In the genomic region with DNA sequence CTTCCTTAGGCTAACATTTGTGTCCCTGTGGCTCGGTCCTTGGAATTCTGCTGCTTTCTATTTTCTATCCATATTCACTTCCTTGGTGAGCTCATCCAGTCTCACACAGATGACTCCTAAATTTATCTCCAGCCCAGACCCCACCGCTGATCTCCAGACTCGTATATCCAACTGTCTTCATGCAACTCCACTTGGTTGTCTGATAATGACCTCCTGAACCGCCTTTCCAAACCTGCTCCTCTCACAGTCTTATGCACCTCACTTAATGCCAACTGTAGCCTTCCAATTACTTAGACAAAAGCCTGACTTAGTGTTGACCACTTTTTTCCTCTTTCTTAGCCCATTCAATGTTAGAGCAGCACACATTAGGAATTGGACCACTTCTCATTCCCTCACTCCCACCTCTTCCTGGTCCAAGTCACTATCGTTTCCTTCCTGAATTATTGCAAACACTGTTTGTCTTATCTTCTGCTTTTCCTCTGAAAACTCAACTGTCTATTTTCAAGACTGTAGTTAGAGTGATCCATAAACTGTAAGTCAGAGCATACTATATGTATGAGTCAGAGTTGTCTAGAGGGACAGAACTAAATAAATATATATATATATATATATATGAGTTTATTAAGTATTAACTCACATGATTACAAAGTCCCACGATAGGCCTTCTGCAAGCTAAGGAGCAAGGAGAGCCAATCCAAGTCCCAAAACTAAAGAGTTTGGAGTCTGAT, we compare ENCODE assay signal across 16 cellular contexts.
"Had no signal": no experiment of that assay in that cellular context is flagged by ENCODE, and none has a peak within 500 bp of the region (broad histone marks: within the 10 kb centered on the region; RNA-seq: fewer than 3 reads in every experiment).

No MANE protein-coding gene starts in this region.

- DNase-seq: activated CD4-positive, alpha-beta T cell treated with anti-CD3 and anti-CD28 coated beads, Interleukin-2, amount 50 U/mL, for 4 hours; activated CD8-positive, alpha-beta memory T cell treated with anti-CD3 and anti-CD28 coated beads, Interleukin-2, amount 10 ng/mL, durations not matched to agents 7 days and 5 days; activated effector memory CD4-positive, alpha-beta T cell treated with Interleukin-2 at 50 U/mL for 16 hours; activated T-cell treated with anti-CD3 and anti-CD28 coated beads, Interleukin-2, amount 50 U/mL, for 24 hours; aorta; cortex of kidney; effector memory CD4-positive, alpha-beta T cell; mucosa of descending colon; psoas muscle; stimulated activated CD4-positive, alpha-beta T cell treated with anti-CD3 and anti-CD28 coated beads, Interleukin-4, amount 100 ng/mL, for 1 hour; stimulated activated CD8-positive, alpha-beta memory T cell treated with anti-CD3 and anti-CD28 coated beads, Interleukin-4, amount 100 ng/mL, for 48 hours had no signal

- H3K4me3 ChIP-seq: lung, mucosa of descending colon, psoas muscle, thoracic aorta had no signal

- H3K9me3 Mint-ChIP-seq: activated T-cell treated with anti-CD3 and anti-CD28 coated beads, Interleukin-2, amount 50 U/mL, for 24 hours; natural killer cell treated with Interleukin-12 subunit alpha and Interleukin-12 subunit beta and Interleukin-15 and Interleukin-18, amount 100 ng/mL, for 72 hours; stimulated activated naive CD8-positive, alpha-beta T cell treated with anti-CD3 and anti-CD28 coated beads, Interleukin-15, Interleukin-2, amounts not matched to agents 100 ng/mL and 50 ng/mL, for 24 hours had no signal

- H3K36me3 ChIP-seq: thoracic aorta had no signal

- H3K27me3 Mint-ChIP-seq: activated CD8-positive, alpha-beta memory T cell treated with anti-CD3 and anti-CD28 coated beads, Interleukin-2, amount 10 ng/mL, durations not matched to agents 7 days and 5 days; activated naive CD8-positive, alpha-beta T cell; activated T-cell treated with anti-CD3 and anti-CD28 coated beads, Interleukin-2, amount 50 U/mL, for 24 hours; stimulated activated naive CD8-positive, alpha-beta T cell treated with anti-CD3 and anti-CD28 coated beads, Interleukin-15, Interleukin-2, amounts not matched to agents 100 ng/mL and 50 ng/mL, for 24 hours had no signal

- H3K27ac ChIP-seq: psoas muscle, thoracic aorta had no signal

- H3K9me3 ChIP-seq: mucosa of descending colon, psoas muscle, thoracic aorta had no signal

- ATAC-seq: activated CD8-positive, alpha-beta memory T cell treated with anti-CD3 and anti-CD28 coated beads, Interleukin-2, amount 10 ng/mL, durations not matched to agents 7 days and 5 days; mucosa of descending colon; natural killer cell treated with Interleukin-12 subunit alpha and Interleukin-12 subunit beta and Interleukin-15 and Interleukin-18, amount 100 ng/mL, for 72 hours; psoas muscle had no signal

- H3K4me1 ChIP-seq: psoas muscle had no signal

- H3K4me3 Mint-ChIP-seq: activated CD8-positive, alpha-beta memory T cell treated with anti-CD3 and anti-CD28 coated beads, Interleukin-2, amount 10 ng/mL, durations not matched to agents 7 days and 5 days; activated naive CD8-positive, alpha-beta T cell; activated T-cell treated with anti-CD3 and anti-CD28 coated beads, Interleukin-2, amount 50 U/mL, for 24 hours; natural killer cell treated with Interleukin-12 subunit alpha and Interleukin-12 subunit beta and Interleukin-15 and Interleukin-18, amount 100 ng/mL, for 72 hours; stimulated activated naive CD8-positive, alpha-beta T cell treated with anti-CD3 and anti-CD28 coated beads, Interleukin-15, Interleukin-2, amounts not matched to agents 100 ng/mL and 50 ng/mL, for 24 hours had no signal

- H3K27ac Mint-ChIP-seq: activated CD8-positive, alpha-beta memory T cell treated with anti-CD3 and anti-CD28 coated beads, Interleukin-2, amount 10 ng/mL, durations not matched to agents 7 days and 5 days; activated naive CD8-positive, alpha-beta T cell; activated T-cell treated with anti-CD3 and anti-CD28 coated beads, Interleukin-2, amount 50 U/mL, for 24 hours; natural killer cell treated with Interleukin-12 subunit alpha and Interleukin-12 subunit beta and Interleukin-15 and Interleukin-18, amount 100 ng/mL, for 72 hours; stimulated activated naive CD8-positive, alpha-beta T cell treated with anti-CD3 and anti-CD28 coated beads, Interleukin-15, Interleukin-2, amounts not matched to agents 100 ng/mL and 50 ng/mL, for 24 hours had no signal

- H3K36me3 Mint-ChIP-seq: activated CD8-positive, alpha-beta memory T cell treated with anti-CD3 and anti-CD28 coated beads, Interleukin-2, amount 10 ng/mL, durations not matched to agents 7 days and 5 days; activated naive CD8-positive, alpha-beta T cell; natural killer cell treated with Interleukin-12 subunit alpha and Interleukin-12 subunit beta and Interleukin-15 and Interleukin-18, amount 100 ng/mL, for 72 hours had no signal

- H3K4me1 Mint-ChIP-seq: activated CD8-positive, alpha-beta memory T cell treated with anti-CD3 and anti-CD28 coated beads, Interleukin-2, amount 10 ng/mL, durations not matched to agents 7 days and 5 days had no signal
